In the genomic region with DNA sequence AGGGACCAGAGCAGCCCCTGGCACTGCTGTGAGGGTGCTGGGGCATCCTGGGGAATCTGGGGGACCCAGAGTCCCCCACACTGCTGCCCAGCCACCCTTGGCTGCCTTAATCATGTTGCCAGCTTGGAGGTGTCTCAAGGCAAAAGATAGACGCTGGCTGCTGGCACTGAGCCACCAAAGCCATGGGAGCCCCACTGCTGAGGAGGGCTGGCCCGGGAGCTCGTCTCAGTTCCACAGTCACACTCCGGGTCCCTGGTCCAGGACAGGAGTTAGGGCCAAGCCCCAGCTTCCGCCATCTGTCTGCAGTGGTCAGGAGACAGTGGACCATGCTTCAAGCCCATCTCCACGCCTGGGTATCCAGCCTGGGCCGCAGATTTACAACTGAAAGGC, we compare ENCODE assay signal across 14 cellular contexts. TPM values are rescaled to one million over a fixed set of nuclear protein-coding genes. Genes with fewer than 3 reads are reported as not detected.
DNase-seq lines count a peak whose midpoint lies in the region; ATAC-seq and TF ChIP-seq lines count a peak whose summit lies in the region.
"Had no signal": no experiment of that assay in that cellular context is flagged by ENCODE, and none has a peak within 500 bp of the region (broad histone marks: within the 10 kb centered on the region; RNA-seq: fewer than 3 reads in every experiment).

No MANE protein-coding gene starts in this region.

- no peaks in the 10 kb centered on the region for H3K36me3 Mint-ChIP-seq in chondrocyte (ENCODE audit: low read depth)
- no peaks in the 10 kb centered on the region for H3K36me3 Mint-ChIP-seq in activated CD4-positive, alpha-beta T cell treated with anti-CD3 and anti-CD28 coated beads for 36 hours (ENCODE audit: low read depth)
- H3K36me3 Mint-ChIP-seq: IgD-negative memory B cell had no signal

- CTCF ChIA-PET in A673 (lab: Charles Lee), result interaction anchor here (0.6 to 1.4 kb wide), 8 partner anchors 28 to 547 kb away, joined by 3 to 38 read pairs (median 4); a partner anchor contains a TSS
- CTCF ChIA-PET in activated CD4-positive, alpha-beta T cell treated with anti-CD3 and anti-CD28 coated beads for 36 hours (lab: Charles Lee), result interaction anchor here (0.5 to 2.5 kb wide), 29 partner anchors 10 to 1050 kb away, joined by 3 to 20 read pairs (median 4); a partner anchor contains a TSS

- peak overlapping the region; percentile 97 for H2AK5ac ChIP-seq in neuronal stem cell (ENCODE audit: low read depth, low read length)

- no peak overlapping the region for H3K23ac ChIP-seq in neuronal stem cell (ENCODE audit: low read depth, low read length, poor library complexity)

- H3K79me1 ChIP-seq in neuronal stem cell (ENCODE audit: low read depth, low read length), result no peaks in the 10 kb centered on the region

- H3K4me1 ChIP-seq in A673 (ENCODE audit: insufficient read depth, low read length, poor library complexity, severe bottlenecking) (no peaks in the 10 kb centered on the region), HUES64 (ENCODE audit: insufficient read depth, low read length) (no peaks in the 10 kb centered on the region; the same call in 1 of the 2 replicates), neuronal stem cell (ENCODE audit: control insufficient read depth in 2 of 2, insufficient read depth in 1 of 2, low read depth in 1 of 2, low read length in 2 of 2) (peaks cover 0 to 3% of the 10 kb centered on the region in 2 donors)

- 83% methylated on average over 7 of the region's 7 CpGs for WGBS in HUES64
- no CpG with 5 or more reads among the region's 7 CpGs for WGBS in neuronal stem cell (ENCODE audit: extremely low coverage in 2 of 2, insufficient read length in 2 of 2, insufficient replicate concordance in 1 of 2), 2 donors

- TF ChIP-seq CTCF in A673 (conservative IDR thresholded peaks at IDR 0.05; ENCODE audit: low read depth, low read length), result no peak
- TF ChIP-seq CTCF in chondrocyte (IDR thresholded peaks at IDR 0.05), result no peak

- intact Hi-C loops in A673 (cut with micrococcal nuclease; ENCODE audit: unreplicated experiment), result loop anchor here (2.0 to 10.0 kb wide), 2 partner anchors 219 to 409 kb away; no protein-coding TSS in a partner anchor
- intact Hi-C loops in activated CD4-positive, alpha-beta T cell treated with anti-CD3 and anti-CD28 coated beads for 36 hours (cut with DNase I, micrococcal nuclease), result loop anchor here (1.0 to 2.0 kb wide), 9 partner anchors 41 to 414 kb away; a partner anchor contains a TSS

- H2BK5ac ChIP-seq in neuronal stem cell (ENCODE audit: low read length), result no peak overlapping the region

- no peak overlapping the region for H3K4ac ChIP-seq in neuronal stem cell (ENCODE audit: low read length)

- no TSS peak for BruUV-seq in A673 (replicated peaks; lab: Mats Ljungman, UMichigan)

- H3K27ac ChIP-seq in A673 (ENCODE audit: low read depth, low read length, poor library complexity, severe bottlenecking) (no peak overlapping the region), HUES64 (ENCODE audit: low read depth, low read length) (no peak overlapping the region), neuronal stem cell (replicated peaks; ENCODE audit: low read length) (no peak overlapping the region)
- H3K27ac ChIP-seq: left lung, vagina had no signal

- H2BK120ac ChIP-seq in neuronal stem cell (ENCODE audit: low read depth, low read length), result no peak overlapping the region

- no peak overlapping the region for H3K27ac Mint-ChIP-seq in chondrocyte (ENCODE audit: unreplicated experiment)
- H3K27ac Mint-ChIP-seq in activated CD4-positive, alpha-beta T cell treated with anti-CD3 and anti-CD28 coated beads for 36 hours, result no peak overlapping the region
- H3K27ac Mint-ChIP-seq: IgD-negative memory B cell had no signal

- no peak overlapping the region for H3K4me3 Mint-ChIP-seq in chondrocyte (ENCODE audit: unreplicated experiment)
- H3K4me3 Mint-ChIP-seq in activated CD4-positive, alpha-beta T cell treated with anti-CD3 and anti-CD28 coated beads for 36 hours, result no peak overlapping the region

- H2BK12ac ChIP-seq in neuronal stem cell (ENCODE audit: low read length), result peak overlapping the region; percentile 79

- peaks cover 6% of the 10 kb centered on the region for H3K4me1 Mint-ChIP-seq in chondrocyte (ENCODE audit: low read depth)
- H3K4me1 Mint-ChIP-seq in activated CD4-positive, alpha-beta T cell treated with anti-CD3 and anti-CD28 coated beads for 36 hours, result peaks cover 11% of the 10 kb centered on the region

- no peak overlapping the region for H4K91ac ChIP-seq in neuronal stem cell (ENCODE audit: low read depth, low read length, poor library complexity)

- no peaks in the 10 kb centered on the region for H3K9me3 Mint-ChIP-seq in chondrocyte (ENCODE audit: low read depth)
- H3K9me3 Mint-ChIP-seq in activated CD4-positive, alpha-beta T cell treated with anti-CD3 and anti-CD28 coated beads for 36 hours (ENCODE audit: low read depth), result no peaks in the 10 kb centered on the region
- H3K9me3 Mint-ChIP-seq: activated T-cell treated with anti-CD3 and anti-CD28 coated beads, Interleukin-2, amount 50 U/mL, for 24 hours; IgD-negative memory B cell had no signal

- 0 out of 2 replicates have a peak overlapping the region, but pooled peaks have one; percentile 32 for H3K9ac ChIP-seq in HUES64 (ENCODE audit: low read depth, low read length)
- H3K9ac ChIP-seq in neuronal stem cell (ENCODE audit: low read depth, low read length, poor library complexity), result no peak overlapping the region

- H2BK15ac ChIP-seq in neuronal stem cell (ENCODE audit: low read length), result peak overlapping the region; percentile 92

- H3K4me3 ChIP-seq in A673 (ENCODE audit: low read depth, low read length, poor library complexity, severe bottlenecking), result peak overlapping the region; percentile 44
- no peak overlapping the region for H3K4me3 ChIP-seq in HUES64 (ENCODE audit: low read length)
- no peak overlapping the region for H3K4me3 ChIP-seq in neuronal stem cell (ENCODE audit: low read length in 2 of 2)

- no peaks in the 10 kb centered on the region for H3K36me3 ChIP-seq in A673 (ENCODE audit: insufficient read depth, low read length, poor library complexity, severe bottlenecking)
- no peaks in the 10 kb centered on the region for H3K36me3 ChIP-seq in HUES64 (ENCODE audit: insufficient read depth, low read length)
- no peaks in the 10 kb centered on the region for H3K36me3 ChIP-seq in neuronal stem cell (replicated peaks in 1 of 2; ENCODE audit: control insufficient read depth in 2 of 2, insufficient read depth in 2 of 2, low read length in 2 of 2)
- H3K36me3 ChIP-seq: left lung, neutrophil, vagina had no signal

- H3K27me3 Mint-ChIP-seq in chondrocyte (ENCODE audit: low read depth), result peaks cover 6% of the 10 kb centered on the region
- H3K27me3 Mint-ChIP-seq in activated CD4-positive, alpha-beta T cell treated with anti-CD3 and anti-CD28 coated beads for 36 hours, result no peaks in the 10 kb centered on the region
- H3K27me3 Mint-ChIP-seq: activated T-cell treated with anti-CD3 and anti-CD28 coated beads, Interleukin-2, amount 50 U/mL, for 24 hours; IgD-negative memory B cell had no signal

- peak overlapping the region; percentile 91 for H3K18ac ChIP-seq in neuronal stem cell (ENCODE audit: low read length)

- no peak overlapping the region for H3K4me2 ChIP-seq in neuronal stem cell (ENCODE audit: insufficient read depth, low read length, poor library complexity, severe bottlenecking)

- DNase-seq in A673 (ENCODE audit: low spot score) (peak; percentile 22), chondrocyte (ENCODE audit: low spot score) (peak; percentile 81), neuronal stem cell (ENCODE audit: low spot score) (no peak), NCI-H1436 treated with DMSO at 0.1 percent for 48 hours (lab: John Stamatoyannopoulos, UW) (no peak), DMS114 treated with DMSO at 0.1 percent for 48 hours (lab: John Stamatoyannopoulos, UW; ENCODE audit: unreplicated experiment) (no peak)
- DNase-seq in activated CD4-positive, alpha-beta T cell treated with anti-CD3 and anti-CD28 coated beads for 36 hours, result no peak

- H3K9me3 ChIP-seq in A673 (ENCODE audit: low read depth, low read length, poor library complexity, severe bottlenecking) (no peaks in the 10 kb centered on the region), HUES64 (ENCODE audit: insufficient read depth, low read depth, low read length) (no peaks in the 10 kb centered on the region), neuronal stem cell (replicated peaks in 1 of 2; ENCODE audit: control insufficient read depth in 2 of 2, insufficient read depth in 1 of 2, low read depth in 1 of 2, low read length in 2 of 2) (no peaks in the 10 kb centered on the region)
- H3K9me3 ChIP-seq: left lung, neutrophil, vagina had no signal

- H2AFZ ChIP-seq in neuronal stem cell (ENCODE audit: low read length), result peak overlapping the region; percentile 84

- H3K27me3 ChIP-seq in A673 (replicated peaks; ENCODE audit: insufficient read depth, low read depth, low read length, poor library complexity), result no peaks in the 10 kb centered on the region
- peaks cover 8% of the 10 kb centered on the region for H3K27me3 ChIP-seq in HUES64 (ENCODE audit: insufficient read depth, low read length)
- peaks cover 0 to 7% (median 2%) of the 10 kb centered on the region in 3 experiments for H3K27me3 ChIP-seq in neuronal stem cell (ENCODE audit: control insufficient read depth in 3 of 3, insufficient read depth in 3 of 3, low read depth in 1 of 3, low read length in 3 of 3)
- H3K27me3 ChIP-seq: vagina had no signal

- peak overlapping the region; percentile 1 for H4K8ac ChIP-seq in neuronal stem cell (ENCODE audit: low read depth, low read length)

- no peak for ATAC-seq in GM21381 (IDR thresholded peaks at IDR 0.05; ENCODE audit: unreplicated experiment)
- ATAC-seq in activated CD4-positive, alpha-beta T cell treated with anti-CD3 and anti-CD28 coated beads for 36 hours, result no peak

- H3K14ac ChIP-seq in neuronal stem cell (ENCODE audit: low read length), result no peak overlapping the region

- POLR2A ChIA-PET in A673 (lab: Charles Lee; ENCODE audit: low non-redundant PET), result interaction anchor here (0.6 kb wide), 1 partner anchor 215 kb away, joined by 3 read pairs; no protein-coding TSS in a partner anchor
- POLR2A ChIA-PET in activated CD4-positive, alpha-beta T cell treated with anti-CD3 and anti-CD28 coated beads for 36 hours (lab: Charles Lee), result interaction anchor here (0.6 to 1.3 kb wide), 5 partner anchors 13 to 228 kb away, joined by 3 to 4 read pairs (median 3); a partner anchor contains a TSS

RNA-seq across cellular contexts. Expression of a gene that starts 41.0 kb away (rescaled TPM):
- total RNA-seq in A673 (2021) (248 and 290 TPM in 2 replicates), chondrocyte (33.4 to 55.2 TPM (median 37.8 TPM) in 3 replicates)
- 2,125 TPM for polyA plus RNA-seq in HUES64 (2013, experiment 1 of 2)
- 2,161 TPM for polyA plus RNA-seq in HUES64 (2013, experiment 2 of 2)
- 2,319 TPM for polyA plus RNA-seq in neuronal stem cell (2013, experiment 1 of 2)
- 2,280 TPM for polyA plus RNA-seq in neuronal stem cell (2013, experiment 2 of 2)
- 100 to 1,000 TPM; 569 to 649 TPM for total RNA-seq in activated CD4-positive, alpha-beta T cell treated with anti-CD3 and anti-CD28 coated beads for 36 hours

RNA-seq across cellular contexts. Expression of a gene that starts 49.8 kb away (rescaled TPM):
- total RNA-seq in A673 (2021), result 0.26 and 0.41 TPM in 2 replicates
- 9.4 TPM for polyA plus RNA-seq in HUES64 (2013, experiment 1 of 2)
- polyA plus RNA-seq in HUES64 (2013, experiment 2 of 2), result 12.8 TPM
- 0.26 to 0.92 TPM (median 0.27 TPM) in 3 replicates for total RNA-seq in chondrocyte
- polyA plus RNA-seq in neuronal stem cell (2013, experiment 1 of 2), result 0.20 TPM
- 0.22 TPM for polyA plus RNA-seq in neuronal stem cell (2013, experiment 2 of 2)
- under 1 TPM in 1 of 2 experiments, not detected in 1; 0.11 TPM for total RNA-seq in activated CD4-positive, alpha-beta T cell treated with anti-CD3 and anti-CD28 coated beads for 36 hours
- total RNA-seq: glomerular endothelial cell, left lung, vagina had no signal
- polyA plus RNA-seq: IgD-negative memory B cell had no signal

RNA-seq across cellular contexts. Expression of a gene that starts 53.1 kb away (rescaled TPM):
- total RNA-seq in A673 (2021) (19.1 and 24.0 TPM in 2 replicates), chondrocyte (15.5 to 19.0 TPM (median 18.0 TPM) in 3 replicates)
- polyA plus RNA-seq in HUES64 (2013, experiment 1 of 2), result 5.7 TPM
- 5.8 TPM for polyA plus RNA-seq in HUES64 (2013, experiment 2 of 2)
- polyA plus RNA-seq in neuronal stem cell (2013, experiment 1 of 2), result 6.3 TPM
- polyA plus RNA-seq in neuronal stem cell (2013, experiment 2 of 2), result 6.1 TPM
- 10 to 100 TPM; 15.8 to 16.3 TPM for total RNA-seq in activated CD4-positive, alpha-beta T cell treated with anti-CD3 and anti-CD28 coated beads for 36 hours

Comparison
In these comparisons a context has a peak if more than half of its experiments do, and no peak if none do; other contexts are left out.
1. DNase-seq: peak in A673 (single experiment) and chondrocyte (single experiment); none in neuronal stem cell (single experiment), NCI-H1436 treated with DMSO at 0.1 percent for 48 hours (single experiment), activated CD4-positive, alpha-beta T cell treated with anti-CD3 and anti-CD28 coated beads for 36 hours (single experiment) and DMS114 treated with DMSO at 0.1 percent for 48 hours (single experiment).